Comparison of ENCODE assay signal across 2 cellular contexts in the genomic region with DNA sequence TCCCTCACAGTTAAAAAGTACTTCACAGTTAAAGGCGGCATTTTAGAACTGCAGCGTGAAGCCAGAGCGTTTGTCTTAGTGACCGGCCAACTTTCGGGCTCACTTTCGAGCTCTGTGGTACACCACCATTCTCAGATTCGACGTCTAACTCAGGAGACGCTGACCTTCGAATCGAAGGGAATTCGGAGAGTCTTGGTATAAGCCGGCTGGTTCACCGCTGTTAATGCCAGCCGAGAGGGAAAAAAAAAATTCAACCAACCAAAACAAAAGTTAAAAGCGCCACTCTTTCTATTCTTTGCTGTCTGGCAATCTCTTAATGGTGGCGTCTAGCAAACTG.
TF ChIP-seq lines count a peak whose summit lies in the region.

No MANE protein-coding gene starts in this region.

TF ChIP-seq in SK-N-SH, 30 proteins besides CTCF, POLR2A, EP300 and RAD21 (continued from another document):
- TF ChIP-seq, protein P1, sequence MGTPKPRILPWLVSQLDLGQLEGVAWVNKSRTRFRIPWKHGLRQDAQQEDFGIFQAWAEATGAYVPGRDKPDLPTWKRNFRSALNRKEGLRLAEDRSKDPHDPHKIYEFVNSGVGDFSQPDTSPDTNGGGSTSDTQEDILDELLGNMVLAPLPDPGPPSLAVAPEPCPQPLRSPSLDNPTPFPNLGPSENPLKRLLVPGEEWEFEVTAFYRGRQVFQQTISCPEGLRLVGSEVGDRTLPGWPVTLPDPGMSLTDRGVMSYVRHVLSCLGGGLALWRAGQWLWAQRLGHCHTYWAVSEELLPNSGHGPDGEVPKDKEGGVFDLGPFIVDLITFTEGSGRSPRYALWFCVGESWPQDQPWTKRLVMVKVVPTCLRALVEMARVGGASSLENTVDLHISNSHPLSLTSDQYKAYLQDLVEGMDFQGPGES (IDR thresholded peaks at IDR 0.05; ENCODE audit: low read depth, low read length) = no peak
- TF ChIP-seq MAX (IDR thresholded peaks at IDR 0.05; ENCODE audit: low read depth) (no peak), RXRA (IDR thresholded peaks at IDR 0.05; ENCODE audit: borderline replicate concordance, low read depth) (no peak), MEF2A (IDR thresholded peaks at IDR 0.05; ENCODE audit: borderline replicate concordance, low read depth) (no peak), YY1 (IDR thresholded peaks at IDR 0.05; ENCODE audit: low read depth) (no peak), SMC3 (IDR thresholded peaks at IDR 0.05; ENCODE audit: low read depth, low read length) (no peak), REST (IDR thresholded peaks at IDR 0.05; ENCODE audit: low read depth, low read length) (no peak), SIN3A (IDR thresholded peaks at IDR 0.05; ENCODE audit: borderline replicate concordance, low read depth, low read length) (no peak), JUND (IDR thresholded peaks at IDR 0.05) (no peak), NFIC (IDR thresholded peaks at IDR 0.05; ENCODE audit: borderline replicate concordance) (no peak)
- TF ChIP-seq, protein P2, sequence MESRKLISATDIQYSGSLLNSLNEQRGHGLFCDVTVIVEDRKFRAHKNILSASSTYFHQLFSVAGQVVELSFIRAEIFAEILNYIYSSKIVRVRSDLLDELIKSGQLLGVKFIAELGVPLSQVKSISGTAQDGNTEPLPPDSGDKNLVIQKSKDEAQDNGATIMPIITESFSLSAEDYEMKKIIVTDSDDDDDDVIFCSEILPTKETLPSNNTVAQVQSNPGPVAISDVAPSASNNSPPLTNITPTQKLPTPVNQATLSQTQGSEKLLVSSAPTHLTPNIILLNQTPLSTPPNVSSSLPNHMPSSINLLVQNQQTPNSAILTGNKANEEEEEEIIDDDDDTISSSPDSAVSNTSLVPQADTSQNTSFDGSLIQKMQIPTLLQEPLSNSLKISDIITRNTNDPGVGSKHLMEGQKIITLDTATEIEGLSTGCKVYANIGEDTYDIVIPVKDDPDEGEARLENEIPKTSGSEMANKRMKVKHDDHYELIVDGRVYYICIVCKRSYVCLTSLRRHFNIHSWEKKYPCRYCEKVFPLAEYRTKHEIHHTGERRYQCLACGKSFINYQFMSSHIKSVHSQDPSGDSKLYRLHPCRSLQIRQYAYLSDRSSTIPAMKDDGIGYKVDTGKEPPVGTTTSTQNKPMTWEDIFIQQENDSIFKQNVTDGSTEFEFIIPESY (IDR thresholded peaks at IDR 0.05; ENCODE audit: borderline replicate concordance, low read depth) = no peak

TF ChIP-seq in SK-N-SH treated with all-trans-retinoic acid at 6 μM for 48 hours, 23 proteins besides CTCF, POLR2A, EP300 and RAD21 (continued from another document):
- TF ChIP-seq TSHZ2 (CRISPR knock-in tag; IDR thresholded peaks at IDR 0.05) (no peak), ESRRG (CRISPR knock-in tag; IDR thresholded peaks at IDR 0.05) (no peak), ARNTL (CRISPR knock-in tag; IDR thresholded peaks at IDR 0.05; ENCODE audit: borderline replicate concordance, low read depth) (no peak), ZFP3 (CRISPR knock-in tag; IDR thresholded peaks at IDR 0.05) (no peak), ZNF8 (CRISPR knock-in tag; IDR thresholded peaks at IDR 0.05) (no peak), CSDC2 (CRISPR knock-in tag; IDR thresholded peaks at IDR 0.05) (no peak), RARB (CRISPR knock-in tag; IDR thresholded peaks at IDR 0.05) (no peak), ZNF565 (CRISPR knock-in tag; conservative IDR thresholded peaks at IDR 0.05; ENCODE audit: low read depth) (no peak), BACH2 (CRISPR knock-in tag; IDR thresholded peaks at IDR 0.05; ENCODE audit: borderline replicate concordance) (no peak), ZNF70 (CRISPR knock-in tag; IDR thresholded peaks at IDR 0.05) (no peak), TOX (CRISPR knock-in tag; IDR thresholded peaks at IDR 0.05; ENCODE audit: borderline replicate concordance) (no peak), TCF4 (CRISPR knock-in tag; IDR thresholded peaks at IDR 0.05; ENCODE audit: borderline replicate concordance) (no peak), PPARA (CRISPR knock-in tag; IDR thresholded peaks at IDR 0.05; ENCODE audit: borderline replicate concordance) (no peak)
- TF ChIP-seq, protein P3, sequence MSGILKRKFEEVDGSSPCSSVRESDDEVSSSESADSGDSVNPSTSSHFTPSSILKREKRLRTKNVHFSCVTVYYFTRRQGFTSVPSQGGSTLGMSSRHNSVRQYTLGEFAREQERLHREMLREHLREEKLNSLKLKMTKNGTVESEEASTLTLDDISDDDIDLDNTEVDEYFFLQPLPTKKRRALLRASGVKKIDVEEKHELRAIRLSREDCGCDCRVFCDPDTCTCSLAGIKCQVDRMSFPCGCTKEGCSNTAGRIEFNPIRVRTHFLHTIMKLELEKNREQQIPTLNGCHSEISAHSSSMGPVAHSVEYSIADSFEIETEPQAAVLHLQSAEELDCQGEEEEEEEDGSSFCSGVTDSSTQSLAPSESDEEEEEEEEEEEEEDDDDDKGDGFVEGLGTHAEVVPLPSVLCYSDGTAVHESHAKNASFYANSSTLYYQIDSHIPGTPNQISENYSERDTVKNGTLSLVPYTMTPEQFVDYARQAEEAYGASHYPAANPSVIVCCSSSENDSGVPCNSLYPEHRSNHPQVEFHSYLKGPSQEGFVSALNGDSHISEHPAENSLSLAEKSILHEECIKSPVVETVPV (CRISPR knock-in tag; IDR thresholded peaks at IDR 0.05) = no peak
- TF ChIP-seq, protein P4, sequence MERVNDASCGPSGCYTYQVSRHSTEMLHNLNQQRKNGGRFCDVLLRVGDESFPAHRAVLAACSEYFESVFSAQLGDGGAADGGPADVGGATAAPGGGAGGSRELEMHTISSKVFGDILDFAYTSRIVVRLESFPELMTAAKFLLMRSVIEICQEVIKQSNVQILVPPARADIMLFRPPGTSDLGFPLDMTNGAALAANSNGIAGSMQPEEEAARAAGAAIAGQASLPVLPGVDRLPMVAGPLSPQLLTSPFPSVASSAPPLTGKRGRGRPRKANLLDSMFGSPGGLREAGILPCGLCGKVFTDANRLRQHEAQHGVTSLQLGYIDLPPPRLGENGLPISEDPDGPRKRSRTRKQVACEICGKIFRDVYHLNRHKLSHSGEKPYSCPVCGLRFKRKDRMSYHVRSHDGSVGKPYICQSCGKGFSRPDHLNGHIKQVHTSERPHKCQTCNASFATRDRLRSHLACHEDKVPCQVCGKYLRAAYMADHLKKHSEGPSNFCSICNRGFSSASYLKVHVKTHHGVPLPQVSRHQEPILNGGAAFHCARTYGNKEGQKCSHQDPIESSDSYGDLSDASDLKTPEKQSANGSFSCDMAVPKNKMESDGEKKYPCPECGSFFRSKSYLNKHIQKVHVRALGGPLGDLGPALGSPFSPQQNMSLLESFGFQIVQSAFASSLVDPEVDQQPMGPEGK (CRISPR knock-in tag; IDR thresholded peaks at IDR 0.05; ENCODE audit: borderline replicate concordance) = no peak
TF ChIP-seq in SK-N-SH treated with all-trans-retinoic acid at 6 μM for 48 hours: peak in this region for 0.
